ENCODE assay signal across 2 cellular contexts in genomic region chrX:323721-324628, GRCh38.
TF ChIP-seq lines count a peak whose summit lies in the region.

No MANE protein-coding gene starts in this region.

TF ChIP-seq in K562, 482 proteins besides CTCF, POLR2A, EP300 and RAD21 (continued from another document):
- TF ChIP-seq TFAP4 (CRISPR knock-in tag; IDR thresholded peaks at IDR 0.05; ENCODE audit: borderline replicate concordance) = peak; percentile 68
- TF ChIP-seq MCM5 (IDR thresholded peaks at IDR 0.05; ENCODE audit: low read depth) = no peak
- no peak for TF ChIP-seq TFAM (CRISPR knock-in tag; conservative IDR thresholded peaks at IDR 0.05)
- no peak for TF ChIP-seq NBN (IDR thresholded peaks at IDR 0.05; ENCODE audit: low read depth)
- TF ChIP-seq CREM (IDR thresholded peaks at IDR 0.05; ENCODE audit: low read depth) = peak; percentile 4; the same call in 1 of the 2 replicates
- TF ChIP-seq PRMT5 (CRISPR knock-in tag; IDR thresholded peaks at IDR 0.05) = no peak
- TF ChIP-seq RBM25 (IDR thresholded peaks at IDR 0.05; ENCODE audit: low read depth, low read length, severe bottlenecking) = no peak
- TF ChIP-seq ZNF133 (CRISPR knock-in tag; IDR thresholded peaks at IDR 0.05) = no peak
- TF ChIP-seq ZNF121 (CRISPR knock-in tag; conservative IDR thresholded peaks at IDR 0.05) = peak; percentile 63; the same call in 1 of the 2 replicates
- no peak for TF ChIP-seq NFIC (IDR thresholded peaks at IDR 0.05)
- TF ChIP-seq PTBP1 (IDR thresholded peaks at IDR 0.05; ENCODE audit: low read depth, low read length) = no peak
- TF ChIP-seq CAMTA2 (CRISPR knock-in tag; conservative IDR thresholded peaks at IDR 0.05) = no peak
- TF ChIP-seq ELK1 (CRISPR knock-in tag; IDR thresholded peaks at IDR 0.05) = no peak
- TF ChIP-seq ZNF232 (CRISPR knock-in tag; IDR thresholded peaks at IDR 0.05) = no peak
- TF ChIP-seq ERF (CRISPR knock-in tag; IDR thresholded peaks at IDR 0.05) = no peak

TF ChIP-seq in HepG2, 621 proteins besides CTCF, POLR2A, EP300 and RAD21 (continued from another document and continues in another):
- TF ChIP-seq ZNF761 (CRISPR knock-in tag; conservative IDR thresholded peaks at IDR 0.05) = no peak
- TF ChIP-seq ZNF274 (CRISPR knock-in tag; IDR thresholded peaks at IDR 0.05) = 0 out of 2 replicates have a peak, but pooled peaks have one; percentile 28
- no peak for TF ChIP-seq ZNF256 (CRISPR knock-in tag; conservative IDR thresholded peaks at IDR 0.05)
- TF ChIP-seq NFIC (IDR thresholded peaks at IDR 0.05; ENCODE audit: low read length) = no peak
- TF ChIP-seq, protein P1, sequence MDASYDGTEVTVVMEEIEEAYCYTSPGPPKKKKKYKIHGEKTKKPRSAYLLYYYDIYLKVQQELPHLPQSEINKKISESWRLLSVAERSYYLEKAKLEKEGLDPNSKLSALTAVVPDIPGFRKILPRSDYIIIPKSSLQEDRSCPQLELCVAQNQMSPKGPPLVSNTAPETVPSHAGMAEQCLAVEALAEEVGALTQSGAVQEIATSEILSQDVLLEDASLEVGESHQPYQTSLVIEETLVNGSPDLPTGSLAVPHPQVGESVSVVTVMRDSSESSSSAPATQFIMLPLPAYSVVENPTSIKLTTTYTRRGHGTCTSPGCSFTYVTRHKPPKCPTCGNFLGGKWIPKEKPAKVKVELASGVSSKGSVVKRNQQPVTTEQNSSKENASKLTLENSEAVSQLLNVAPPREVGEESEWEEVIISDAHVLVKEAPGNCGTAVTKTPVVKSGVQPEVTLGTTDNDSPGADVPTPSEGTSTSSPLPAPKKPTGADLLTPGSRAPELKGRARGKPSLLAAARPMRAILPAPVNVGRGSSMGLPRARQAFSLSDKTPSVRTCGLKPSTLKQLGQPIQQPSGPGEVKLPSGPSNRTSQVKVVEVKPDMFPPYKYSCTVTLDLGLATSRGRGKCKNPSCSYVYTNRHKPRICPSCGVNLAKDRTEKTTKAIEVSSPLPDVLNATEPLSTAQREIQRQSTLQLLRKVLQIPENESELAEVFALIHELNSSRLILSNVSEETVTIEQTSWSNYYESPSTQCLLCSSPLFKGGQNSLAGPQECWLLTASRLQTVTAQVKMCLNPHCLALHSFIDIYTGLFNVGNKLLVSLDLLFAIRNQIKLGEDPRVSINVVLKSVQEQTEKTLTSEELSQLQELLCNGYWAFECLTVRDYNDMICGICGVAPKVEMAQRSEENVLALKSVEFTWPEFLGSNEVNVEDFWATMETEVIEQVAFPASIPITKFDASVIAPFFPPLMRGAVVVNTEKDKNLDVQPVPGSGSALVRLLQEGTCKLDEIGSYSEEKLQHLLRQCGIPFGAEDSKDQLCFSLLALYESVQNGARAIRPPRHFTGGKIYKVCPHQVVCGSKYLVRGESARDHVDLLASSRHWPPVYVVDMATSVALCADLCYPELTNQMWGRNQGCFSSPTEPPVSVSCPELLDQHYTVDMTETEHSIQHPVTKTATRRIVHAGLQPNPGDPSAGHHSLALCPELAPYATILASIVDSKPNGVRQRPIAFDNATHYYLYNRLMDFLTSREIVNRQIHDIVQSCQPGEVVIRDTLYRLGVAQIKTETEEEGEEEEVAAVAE (CRISPR knock-in tag; IDR thresholded peaks at IDR 0.05; ENCODE audit: borderline replicate concordance) = no peak
- TF ChIP-seq, protein P2, sequence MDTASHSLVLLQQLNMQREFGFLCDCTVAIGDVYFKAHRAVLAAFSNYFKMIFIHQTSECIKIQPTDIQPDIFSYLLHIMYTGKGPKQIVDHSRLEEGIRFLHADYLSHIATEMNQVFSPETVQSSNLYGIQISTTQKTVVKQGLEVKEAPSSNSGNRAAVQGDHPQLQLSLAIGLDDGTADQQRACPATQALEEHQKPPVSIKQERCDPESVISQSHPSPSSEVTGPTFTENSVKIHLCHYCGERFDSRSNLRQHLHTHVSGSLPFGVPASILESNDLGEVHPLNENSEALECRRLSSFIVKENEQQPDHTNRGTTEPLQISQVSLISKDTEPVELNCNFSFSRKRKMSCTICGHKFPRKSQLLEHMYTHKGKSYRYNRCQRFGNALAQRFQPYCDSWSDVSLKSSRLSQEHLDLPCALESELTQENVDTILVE (CRISPR knock-in tag; IDR thresholded peaks at IDR 0.05) = no peak
- TF ChIP-seq, protein P3, sequence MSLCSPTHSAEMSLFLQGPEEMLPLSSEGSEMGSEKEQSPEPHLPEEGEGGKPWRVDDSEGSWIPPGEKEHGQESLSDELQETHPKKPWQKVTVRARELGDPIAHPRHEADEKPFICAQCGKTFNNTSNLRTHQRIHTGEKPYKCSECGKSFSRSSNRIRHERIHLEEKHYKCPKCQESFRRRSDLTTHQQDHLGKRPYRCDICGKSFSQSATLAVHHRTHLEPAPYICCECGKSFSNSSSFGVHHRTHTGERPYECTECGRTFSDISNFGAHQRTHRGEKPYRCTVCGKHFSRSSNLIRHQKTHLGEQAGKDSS (CRISPR knock-in tag; IDR thresholded peaks at IDR 0.05; ENCODE audit: borderline replicate concordance, low read depth) = no peak; the same call in 1 of the 2 replicates
- TF ChIP-seq CHD4 (IDR thresholded peaks at IDR 0.05; ENCODE audit: borderline replicate concordance, low read length) = no peak
- no peak for TF ChIP-seq SOX6 (IDR thresholded peaks at IDR 0.05)
- no peak; the same call in none of the 2 replicates for TF ChIP-seq SOX6 (CRISPR knock-in tag; IDR thresholded peaks at IDR 0.05)
- no peak for TF ChIP-seq FOXJ3 (CRISPR knock-in tag; IDR thresholded peaks at IDR 0.05; ENCODE audit: borderline replicate concordance)
- no peak for TF ChIP-seq XBP1 (CRISPR knock-in tag; IDR thresholded peaks at IDR 0.05)
- TF ChIP-seq MIER3 (CRISPR knock-in tag; IDR thresholded peaks at IDR 0.05; ENCODE audit: borderline replicate concordance) = no peak
- no peak for TF ChIP-seq ZNF781 (CRISPR knock-in tag; IDR thresholded peaks at IDR 0.05; ENCODE audit: borderline replicate concordance, not compliant biosample characterization)
- no peak for TF ChIP-seq ZUFSP (CRISPR knock-in tag; IDR thresholded peaks at IDR 0.05; ENCODE audit: borderline replicate concordance)
- no peak for TF ChIP-seq KDM5A (IDR thresholded peaks at IDR 0.05; ENCODE audit: borderline replicate concordance, low read length)
- TF ChIP-seq SETDB1 (CRISPR knock-in tag; IDR thresholded peaks at IDR 0.05; ENCODE audit: borderline replicate concordance) = no peak
- TF ChIP-seq ETV5 (CRISPR knock-in tag; IDR thresholded peaks at IDR 0.05; ENCODE audit: borderline replicate concordance) = no peak
- no peak for TF ChIP-seq TAF1 (CRISPR knock-in tag; IDR thresholded peaks at IDR 0.05)
- TF ChIP-seq ZNF160 (CRISPR knock-in tag; IDR thresholded peaks at IDR 0.05) = no peak
- TF ChIP-seq, protein P4, sequence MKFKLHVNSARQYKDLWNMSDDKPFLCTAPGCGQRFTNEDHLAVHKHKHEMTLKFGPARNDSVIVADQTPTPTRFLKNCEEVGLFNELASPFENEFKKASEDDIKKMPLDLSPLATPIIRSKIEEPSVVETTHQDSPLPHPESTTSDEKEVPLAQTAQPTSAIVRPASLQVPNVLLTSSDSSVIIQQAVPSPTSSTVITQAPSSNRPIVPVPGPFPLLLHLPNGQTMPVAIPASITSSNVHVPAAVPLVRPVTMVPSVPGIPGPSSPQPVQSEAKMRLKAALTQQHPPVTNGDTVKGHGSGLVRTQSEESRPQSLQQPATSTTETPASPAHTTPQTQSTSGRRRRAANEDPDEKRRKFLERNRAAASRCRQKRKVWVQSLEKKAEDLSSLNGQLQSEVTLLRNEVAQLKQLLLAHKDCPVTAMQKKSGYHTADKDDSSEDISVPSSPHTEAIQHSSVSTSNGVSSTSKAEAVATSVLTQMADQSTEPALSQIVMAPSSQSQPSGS (CRISPR knock-in tag; IDR thresholded peaks at IDR 0.05) = no peak
- no peak for TF ChIP-seq KAT7 (CRISPR knock-in tag; IDR thresholded peaks at IDR 0.05; ENCODE audit: borderline replicate concordance)
- TF ChIP-seq MIXL1 (CRISPR knock-in tag; IDR thresholded peaks at IDR 0.05) = no peak
- no peak for TF ChIP-seq POLR2AphosphoS2 (IDR thresholded peaks at IDR 0.05; ENCODE audit: low read depth, low read length)
- TF ChIP-seq, protein P5, sequence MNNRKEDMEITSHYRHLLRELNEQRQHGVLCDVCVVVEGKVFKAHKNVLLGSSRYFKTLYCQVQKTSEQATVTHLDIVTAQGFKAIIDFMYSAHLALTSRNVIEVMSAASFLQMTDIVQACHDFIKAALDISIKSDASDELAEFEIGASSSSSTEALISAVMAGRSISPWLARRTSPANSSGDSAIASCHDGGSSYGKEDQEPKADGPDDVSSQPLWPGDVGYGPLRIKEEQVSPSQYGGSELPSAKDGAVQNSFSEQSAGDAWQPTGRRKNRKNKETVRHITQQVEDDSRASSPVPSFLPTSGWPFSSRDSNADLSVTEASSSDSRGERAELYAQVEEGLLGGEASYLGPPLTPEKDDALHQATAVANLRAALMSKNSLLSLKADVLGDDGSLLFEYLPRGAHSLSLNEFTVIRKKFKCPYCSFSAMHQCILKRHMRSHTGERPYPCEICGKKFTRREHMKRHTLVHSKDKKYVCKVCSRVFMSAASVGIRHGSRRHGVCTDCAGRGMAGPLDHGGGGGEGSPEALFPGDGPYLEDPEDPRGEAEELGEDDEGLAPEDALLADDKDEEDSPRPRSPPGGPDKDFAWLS (CRISPR knock-in tag; IDR thresholded peaks at IDR 0.05; ENCODE audit: borderline replicate concordance) = no peak
- TF ChIP-seq, protein P6, sequence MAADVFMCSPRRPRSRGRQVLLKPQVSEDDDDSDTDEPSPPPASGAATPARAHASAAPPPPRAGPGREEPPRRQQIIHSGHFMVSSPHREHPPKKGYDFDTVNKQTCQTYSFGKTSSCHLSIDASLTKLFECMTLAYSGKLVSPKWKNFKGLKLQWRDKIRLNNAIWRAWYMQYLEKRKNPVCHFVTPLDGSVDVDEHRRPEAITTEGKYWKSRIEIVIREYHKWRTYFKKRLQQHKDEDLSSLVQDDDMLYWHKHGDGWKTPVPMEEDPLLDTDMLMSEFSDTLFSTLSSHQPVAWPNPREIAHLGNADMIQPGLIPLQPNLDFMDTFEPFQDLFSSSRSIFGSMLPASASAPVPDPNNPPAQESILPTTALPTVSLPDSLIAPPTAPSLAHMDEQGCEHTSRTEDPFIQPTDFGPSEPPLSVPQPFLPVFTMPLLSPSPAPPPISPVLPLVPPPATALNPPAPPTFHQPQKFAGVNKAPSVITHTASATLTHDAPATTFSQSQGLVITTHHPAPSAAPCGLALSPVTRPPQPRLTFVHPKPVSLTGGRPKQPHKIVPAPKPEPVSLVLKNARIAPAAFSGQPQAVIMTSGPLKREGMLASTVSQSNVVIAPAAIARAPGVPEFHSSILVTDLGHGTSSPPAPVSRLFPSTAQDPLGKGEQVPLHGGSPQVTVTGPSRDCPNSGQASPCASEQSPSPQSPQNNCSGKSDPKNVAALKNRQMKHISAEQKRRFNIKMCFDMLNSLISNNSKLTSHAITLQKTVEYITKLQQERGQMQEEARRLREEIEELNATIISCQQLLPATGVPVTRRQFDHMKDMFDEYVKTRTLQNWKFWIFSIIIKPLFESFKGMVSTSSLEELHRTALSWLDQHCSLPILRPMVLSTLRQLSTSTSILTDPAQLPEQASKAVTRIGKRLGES (CRISPR knock-in tag; IDR thresholded peaks at IDR 0.05; ENCODE audit: borderline replicate concordance) = no peak
- TF ChIP-seq, protein P7, sequence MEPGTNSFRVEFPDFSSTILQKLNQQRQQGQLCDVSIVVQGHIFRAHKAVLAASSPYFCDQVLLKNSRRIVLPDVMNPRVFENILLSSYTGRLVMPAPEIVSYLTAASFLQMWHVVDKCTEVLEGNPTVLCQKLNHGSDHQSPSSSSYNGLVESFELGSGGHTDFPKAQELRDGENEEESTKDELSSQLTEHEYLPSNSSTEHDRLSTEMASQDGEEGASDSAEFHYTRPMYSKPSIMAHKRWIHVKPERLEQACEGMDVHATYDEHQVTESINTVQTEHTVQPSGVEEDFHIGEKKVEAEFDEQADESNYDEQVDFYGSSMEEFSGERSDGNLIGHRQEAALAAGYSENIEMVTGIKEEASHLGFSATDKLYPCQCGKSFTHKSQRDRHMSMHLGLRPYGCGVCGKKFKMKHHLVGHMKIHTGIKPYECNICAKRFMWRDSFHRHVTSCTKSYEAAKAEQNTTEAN (CRISPR knock-in tag; conservative IDR thresholded peaks at IDR 0.05) = peak; percentile 80
- TF ChIP-seq U2AF2 (IDR thresholded peaks at IDR 0.05; ENCODE audit: low read depth, low read length) = no peak
- TF ChIP-seq GABPA (IDR thresholded peaks at IDR 0.05; ENCODE audit: low read depth, low read length) = no peak
- TF ChIP-seq GABPA (CRISPR knock-in tag; IDR thresholded peaks at IDR 0.05; ENCODE audit: low read depth) = no peak
- no peak for TF ChIP-seq SOX5 (CRISPR knock-in tag; IDR thresholded peaks at IDR 0.05; ENCODE audit: borderline replicate concordance)
- TF ChIP-seq SALL2 (CRISPR knock-in tag; IDR thresholded peaks at IDR 0.05) = peak; percentile 70; the same call in 1 of the 2 replicates
- TF ChIP-seq RAD51 (IDR thresholded peaks at IDR 0.05; ENCODE audit: borderline replicate concordance) = no peak
- no peak for TF ChIP-seq HMG20B (CRISPR knock-in tag; conservative IDR thresholded peaks at IDR 0.05)
- no peak for TF ChIP-seq ZBTB39 (CRISPR knock-in tag; IDR thresholded peaks at IDR 0.05)
